Comparison of ENCODE assay signal across 1 cellular context in genomic region chr4:122826596-122827257, GRCh38.
TF ChIP-seq lines count a peak whose summit lies in the region.

FGF2 (plus strand) TSS chr4:122826831; CDS start chr4:122827175, 344 bp downstream.

TF ChIP-seq in HEK293, 187 proteins besides CTCF, POLR2A, EP300 and RAD21 (continued from another document):
- TF ChIP-seq ZNF302 (tag by site-specific recombination; IDR thresholded peaks at IDR 0.05; ENCODE audit: low read depth) (no peak), ZXDB (tag by site-specific recombination; IDR thresholded peaks at IDR 0.05) (no peak), KLF9 (tag by site-specific recombination; IDR thresholded peaks at IDR 0.05; ENCODE audit: low read depth) (peak; percentile 40; the same call in 1 of the 2 replicates), PATZ1 (tag by site-specific recombination; IDR thresholded peaks at IDR 0.05) (peak; percentile 65), KLF17 (tag by site-specific recombination; IDR thresholded peaks at IDR 0.05) (no peak), ZBTB26 (tag by site-specific recombination; optimal IDR thresholded peaks at IDR 0.05) (peak; percentile 80), SP3 (tag by site-specific recombination; IDR thresholded peaks at IDR 0.05) (peak; percentile 57), ZBTB8A (tag by site-specific recombination; IDR thresholded peaks at IDR 0.05) (peak; percentile 54; the same call in 1 of the 2 replicates), ZIC2 (tag by site-specific recombination; IDR thresholded peaks at IDR 0.05) (peak; percentile 62; the same call in 1 of the 2 replicates), PRDM10 (tag by site-specific recombination; IDR thresholded peaks at IDR 0.05) (peak; percentile 33), ZNF548 (tag by site-specific recombination; IDR thresholded peaks at IDR 0.05) (no peak), GLIS1 (tag by site-specific recombination; IDR thresholded peaks at IDR 0.05) (peak; percentile 26; the same call in 1 of the 2 replicates)
